In the genomic region with DNA sequence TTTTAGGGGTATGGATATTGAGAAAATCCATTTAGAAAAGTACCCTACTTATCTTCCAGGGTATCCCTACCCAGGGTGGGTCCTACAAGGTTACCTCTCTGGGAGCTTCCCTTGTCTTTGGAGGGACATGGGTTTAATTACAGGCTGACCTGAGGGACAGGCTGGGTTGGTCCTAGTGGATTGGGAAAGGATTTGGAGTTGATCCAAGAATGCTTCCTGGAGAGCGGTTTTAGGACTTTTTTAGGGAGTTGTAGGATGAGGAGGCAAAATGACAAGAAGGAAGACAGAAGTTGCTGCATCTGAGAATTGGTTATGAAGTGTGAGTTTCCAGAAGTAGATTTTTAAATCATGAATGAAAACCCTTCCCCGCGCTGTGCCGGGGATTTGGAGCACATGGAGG, we compare ENCODE assay signal across 14 cellular contexts.
"Had no signal": no experiment of that assay in that cellular context is flagged by ENCODE, and none has a peak within 500 bp of the region (broad histone marks: within the 10 kb centered on the region; RNA-seq: fewer than 3 reads in every experiment).

No MANE protein-coding gene starts in this region.

- ATAC-seq: pancreas, upper lobe of right lung had no signal

- DNase-seq: activated CD4-positive, alpha-beta T cell treated with anti-CD3 and anti-CD28 coated beads for 48 hours; activated CD8-positive, alpha-beta memory T cell treated with anti-CD3 and anti-CD28 coated beads for 24 hours; activated naive CD4-positive, alpha-beta T cell treated with anti-CD3 and anti-CD28 coated beads, Interleukin-2, amount 50 U/mL, for 16 hours; aorta; esophagus squamous epithelium; pancreas; stimulated activated CD4-positive, alpha-beta T cell treated with anti-CD3 and anti-CD28 coated beads, Interleukin-12 subunit alpha, Interleukin-12 subunit beta, amount 100 ng/mL, for 4 hours; stimulated activated naive CD4-positive, alpha-beta T cell; upper lobe of right lung had no signal

- H3K4me2 ChIP-seq: hepatocyte had no signal

- H3K27ac Mint-ChIP-seq: activated T-helper 2 cell treated with anti-CD3 and anti-CD28 coated beads, Interferon-gamma antibody, Interleukin-2, Interleukin-4, amounts not matched to agents 10 μg/mL and 5 μg/mL and 100 μg/mL, durations not matched to agents 14 hours and 24 hours and 36 hours; T-helper 1 cell treated with Interleukin-12 subunit alpha and Interleukin-12 subunit beta and Interleukin-4 antibody, amounts not matched to agents 30 μg/mL and 1 μg/mL, for 36 hours had no signal

- H3K4me1 ChIP-seq: breast epithelium, pancreas had no signal

- H3K4me3 Mint-ChIP-seq: T-helper 1 cell treated with Interleukin-12 subunit alpha and Interleukin-12 subunit beta and Interleukin-4 antibody, amounts not matched to agents 30 μg/mL and 1 μg/mL, for 36 hours had no signal

- H2AFZ ChIP-seq: hepatocyte had no signal

- H3K9me3 ChIP-seq: breast epithelium, esophagus squamous epithelium, pancreas, suprapubic skin, upper lobe of right lung had no signal

- H3K27me3 ChIP-seq: breast epithelium, esophagus squamous epithelium, pancreas, upper lobe of right lung had no signal

- H3K27ac ChIP-seq: breast epithelium, esophagus squamous epithelium, hepatocyte, pancreas, suprapubic skin, upper lobe of right lung had no signal

- H3K4me3 ChIP-seq: breast epithelium, esophagus squamous epithelium, hepatocyte, pancreas, suprapubic skin, upper lobe of right lung had no signal

- H3K36me3 ChIP-seq: breast epithelium, esophagus squamous epithelium, pancreas, suprapubic skin had no signal

- H3K9me3 Mint-ChIP-seq: activated T-helper 2 cell treated with anti-CD3 and anti-CD28 coated beads, Interferon-gamma antibody, Interleukin-2, Interleukin-4, amounts not matched to agents 10 μg/mL and 5 μg/mL and 100 μg/mL, durations not matched to agents 14 hours and 24 hours and 36 hours; T-helper 1 cell treated with Interleukin-12 subunit alpha and Interleukin-12 subunit beta and Interleukin-4 antibody, amounts not matched to agents 30 μg/mL and 1 μg/mL, for 36 hours had no signal

- H3K79me2 ChIP-seq: hepatocyte had no signal
